8 cellular contexts compared by ENCODE assay signal in the genomic region with DNA sequence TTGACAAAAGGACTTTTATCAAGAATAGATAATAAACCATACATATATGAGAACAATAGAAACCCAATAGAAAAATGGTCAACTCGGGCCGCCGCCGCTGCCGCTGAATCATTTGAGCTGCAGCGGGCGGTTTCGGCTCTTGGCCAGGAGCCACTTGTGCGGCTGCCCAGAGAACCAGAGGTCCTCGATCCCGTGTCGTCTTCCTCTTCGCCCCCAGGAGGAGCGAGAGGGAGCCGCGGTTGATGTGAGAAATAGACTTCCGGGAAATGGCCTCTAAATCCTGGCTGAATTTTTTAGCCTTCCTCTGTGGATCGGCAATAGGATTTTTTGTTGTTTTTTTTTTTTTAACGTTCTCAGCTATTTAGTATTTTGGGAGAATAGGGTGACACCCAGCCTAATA. TPM values are rescaled to one million over a fixed set of nuclear protein-coding genes. Genes with fewer than 3 reads are reported as not detected.
DNase-seq lines count a peak whose midpoint lies in the region; ATAC-seq and TF ChIP-seq lines count a peak whose summit lies in the region.

No MANE protein-coding gene starts in this region.

- H3K4me3 ChIP-seq in WI38 (ENCODE audit: low read depth, low read length) = peak overlapping the region; percentile 27

- peak; percentile 66 for DNase-seq in Ammon's horn (ENCODE audit: low spot score)
- peak; percentile 15 for DNase-seq in GM20000 (ENCODE audit: low spot score)
- peak; percentile 74 for DNase-seq in NCI-H146 (lab: John Stamatoyannopoulos, UW)
- peak; percentile 34 for DNase-seq in middle frontal gyrus (ENCODE audit: extremely low spot score, low spot score)
- peak; percentile 64 for DNase-seq in stromal cell of bone marrow (ENCODE audit: low read depth)

- peak; percentile 20 for ATAC-seq in esophagus mucosa
- ATAC-seq in HG03521 (IDR thresholded peaks at IDR 0.05; ENCODE audit: unreplicated experiment) = no peak

- no peak for TF ChIP-seq CTCF in GM20000 (IDR thresholded peaks at IDR 0.05; ENCODE audit: extremely low read depth, missing control alignments)
- TF ChIP-seq CTCF in WI38 (IDR thresholded peaks at IDR 0.05; ENCODE audit: low read depth, low read length) = 0 out of 2 replicates have a peak, but pooled peaks have one; percentile 11

RNA-seq across cellular contexts. Expression of a gene that starts 44.8 kb away (rescaled TPM):
- 36.1 TPM for total RNA-seq in esophagus mucosa

Comparison
In these comparisons a context has a peak if more than half of its experiments do, and no peak if none do; other contexts are left out.
1. DNase-seq: peak in every context shown above with its lines; median percentile 74 in NCI-H146; 66 in Ammon's horn; 64 in stromal cell of bone marrow; 34 in middle frontal gyrus; 15 in GM20000.